ENCODE assay signal across 14 cellular contexts in the genomic region with DNA sequence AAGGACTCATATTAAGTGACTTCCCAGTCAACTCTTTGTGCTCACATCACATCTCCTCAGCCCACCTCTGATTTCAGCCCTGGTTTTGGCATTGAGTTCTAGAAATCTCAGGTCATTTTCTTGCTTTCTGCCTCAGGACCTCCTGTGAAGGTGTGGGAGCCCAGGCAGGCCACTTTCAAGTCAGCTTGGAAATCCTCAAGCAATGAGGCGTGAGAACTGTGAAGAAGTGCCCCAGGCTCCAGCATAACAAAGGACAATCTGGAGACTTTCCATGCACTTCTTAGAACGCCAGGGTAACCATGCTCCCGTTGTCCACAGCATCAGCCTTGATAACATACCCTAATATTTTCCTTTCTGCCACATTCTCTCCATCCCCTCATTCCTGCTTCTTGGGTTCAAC.
DNase-seq lines count a peak whose midpoint lies in the region; ATAC-seq and TF ChIP-seq lines count a peak whose summit lies in the region.
"Had no signal": no experiment of that assay in that cellular context is flagged by ENCODE, and none has a peak within 500 bp of the region (broad histone marks: within the 10 kb centered on the region; RNA-seq: fewer than 3 reads in every experiment).

No MANE protein-coding gene starts in this region.

- no peaks in the 10 kb centered on the region for H3K36me3 ChIP-seq in CD4-positive, CD25-positive, alpha-beta regulatory T cell (ENCODE audit: control insufficient read depth, insufficient read depth, low read length)
- H3K36me3 ChIP-seq in OCI-LY1 (ENCODE audit: insufficient read depth, low read length) (no peaks in the 10 kb centered on the region), esophagus (ENCODE audit: control insufficient read depth in 2 of 2, insufficient read depth in 2 of 2, low read length in 1 of 2) (no peaks in the 10 kb centered on the region)

- peaks cover 89% of the 10 kb centered on the region for H3K4me1 ChIP-seq in CD4-positive, CD25-positive, alpha-beta regulatory T cell (ENCODE audit: control insufficient read depth, insufficient read depth, low read length, poor library complexity, severe bottlenecking)
- H3K4me1 ChIP-seq in OCI-LY1 (ENCODE audit: insufficient read depth, low read length, severe bottlenecking) (peaks cover 98% of the 10 kb centered on the region), esophagus (ENCODE audit: control insufficient read depth in 2 of 2, insufficient read depth in 2 of 2, low read length in 1 of 2) (peaks cover 0 to 4% of the 10 kb centered on the region in 2 donors)

- no peaks in the 10 kb centered on the region for H3K9me3 ChIP-seq in CD4-positive, CD25-positive, alpha-beta regulatory T cell (ENCODE audit: control insufficient read depth in 2 of 2, low read length in 2 of 2)
- H3K9me3 ChIP-seq in OCI-LY1 (ENCODE audit: low read length) (no peaks in the 10 kb centered on the region), esophagus (ENCODE audit: control insufficient read depth in 2 of 2, insufficient read depth in 1 of 2, low read depth in 1 of 2, low read length in 1 of 2) (no peaks in the 10 kb centered on the region)

- TF ChIP-seq CTCF in OCI-LY1 (IDR thresholded peaks at IDR 0.05; ENCODE audit: low read length) = no peak

- no peak overlapping the region for H2AFZ ChIP-seq in OCI-LY1 (ENCODE audit: low read length)

- peaks cover 4% of the 10 kb centered on the region for H3K27me3 Mint-ChIP-seq in CD4-positive, CD25-positive, alpha-beta regulatory T cell
- H3K27me3 Mint-ChIP-seq in activated T-cell treated with anti-CD3 and anti-CD28 coated beads, Interleukin-2, amount 50 U/mL, for 24 hours = no peaks in the 10 kb centered on the region

- no peak overlapping the region for H3K4me2 ChIP-seq in OCI-LY1 (ENCODE audit: low read length)

- no peaks in the 10 kb centered on the region for H4K20me1 ChIP-seq in OCI-LY1 (ENCODE audit: insufficient read depth, low read length)

- H3K36me3 Mint-ChIP-seq in CD4-positive, CD25-positive, alpha-beta regulatory T cell = peaks cover 5% of the 10 kb centered on the region
- no peaks in the 10 kb centered on the region for H3K36me3 Mint-ChIP-seq in activated T-cell treated with anti-CD3 and anti-CD28 coated beads, Interleukin-2, amount 50 U/mL, for 24 hours (ENCODE audit: low read depth)

- peaks cover 45 to 99% (median 72%) of the 10 kb centered on the region in 4 donors for H3K4me1 Mint-ChIP-seq in CD4-positive, CD25-positive, alpha-beta regulatory T cell
- peaks cover 63% of the 10 kb centered on the region for H3K4me1 Mint-ChIP-seq in activated T-cell treated with anti-CD3 and anti-CD28 coated beads, Interleukin-2, amount 50 U/mL, for 24 hours (ENCODE audit: low read depth)

- H3K4me3 ChIP-seq in CD4-positive, CD25-positive, alpha-beta regulatory T cell (ENCODE audit: low read depth, low read length) = no peak overlapping the region
- H3K4me3 ChIP-seq in OCI-LY1 (ENCODE audit: low read depth, low read length, poor library complexity, severe bottlenecking) = no peak overlapping the region
- H3K4me3 ChIP-seq in esophagus (ENCODE audit: low read depth in 1 of 2, low read length in 2 of 2) = no peak overlapping the region

- H3K9me3 Mint-ChIP-seq in CD4-positive, CD25-positive, alpha-beta regulatory T cell = peaks cover 0 to 3% (median 0%) of the 10 kb centered on the region in 7 donors
- H3K9me3 Mint-ChIP-seq in activated T-cell treated with anti-CD3 and anti-CD28 coated beads, Interleukin-2, amount 50 U/mL, for 24 hours = no peaks in the 10 kb centered on the region
- H3K9me3 Mint-ChIP-seq: CD8-positive, alpha-beta memory T cell; H9 had no signal

- 60 to 66% methylated on average over 3 of the region's 3 CpGs for WGBS in esophagus, 2 donors

- H3K79me2 ChIP-seq in OCI-LY1 (ENCODE audit: insufficient read depth, low read length) = no peaks in the 10 kb centered on the region

- DNase-seq in CD4-positive, CD25-positive, alpha-beta regulatory T cell = no peak
- DNase-seq in renal cortical epithelial cell (ENCODE audit: low read depth) (peak; percentile 81), NCI-H146 treated with DMSO at 0.1 percent for 48 hours (lab: John Stamatoyannopoulos, UW; ENCODE audit: unreplicated experiment) (no peak), DMS53 (lab: John Stamatoyannopoulos, UW) (no peak), DMS153 (lab: John Stamatoyannopoulos, UW) (no peak)
- DNase-seq in activated T-cell treated with anti-CD3 and anti-CD28 coated beads, Interleukin-2, amount 50 U/mL, for 24 hours = no peak
- DNase-seq: CD8-positive, alpha-beta memory T cell; H9; NCI-H1436; NCI-H2081; NCI-H524 had no signal

- no peak overlapping the region for H3K27ac ChIP-seq in CD4-positive, CD25-positive, alpha-beta regulatory T cell (ENCODE audit: insufficient read depth, low read length, poor library complexity, severe bottlenecking)
- peak overlapping the region; percentile 99 for H3K27ac ChIP-seq in OCI-LY1 (ENCODE audit: low read depth, low read length, poor library complexity, severe bottlenecking)
- H3K27ac ChIP-seq in esophagus (ENCODE audit: low read depth in 2 of 2, low read length in 1 of 2) = peak overlapping the region; percentile 11 to 38

- H3K4me3 Mint-ChIP-seq in CD4-positive, CD25-positive, alpha-beta regulatory T cell = peak overlapping the region in 3 of 4 donors; percentile 1 to 67 (median 27)
- no peak overlapping the region for H3K4me3 Mint-ChIP-seq in activated T-cell treated with anti-CD3 and anti-CD28 coated beads, Interleukin-2, amount 50 U/mL, for 24 hours
- H3K4me3 Mint-ChIP-seq: CD8-positive, alpha-beta memory T cell; H9 had no signal

- ATAC-seq in CD4-positive, CD25-positive, alpha-beta regulatory T cell (ENCODE audit: low read depth in 2 of 2) = no peak
- ATAC-seq: HepG2 had no signal

- H3F3A ChIP-seq in OCI-LY1 (ENCODE audit: insufficient read depth, low read length) = no peaks in the 10 kb centered on the region

- no peaks in the 10 kb centered on the region for H3K27me3 ChIP-seq in CD4-positive, CD25-positive, alpha-beta regulatory T cell (ENCODE audit: control insufficient read depth, insufficient read depth, low read length)
- H3K27me3 ChIP-seq in OCI-LY1 (ENCODE audit: insufficient read depth, low read length) = no peaks in the 10 kb centered on the region
- H3K27me3 ChIP-seq in esophagus (ENCODE audit: control insufficient read depth in 1 of 2, insufficient read depth in 2 of 2, low read length in 2 of 2) = no peaks in the 10 kb centered on the region

- H3K27ac Mint-ChIP-seq in CD4-positive, CD25-positive, alpha-beta regulatory T cell = peak overlapping the region; percentile 78 to 96 (median 93)
- no peak overlapping the region for H3K27ac Mint-ChIP-seq in activated T-cell treated with anti-CD3 and anti-CD28 coated beads, Interleukin-2, amount 50 U/mL, for 24 hours
- H3K27ac Mint-ChIP-seq: H9 had no signal

- H3K9me2 ChIP-seq in OCI-LY1 (ENCODE audit: low read depth, low read length) = no peaks in the 10 kb centered on the region

- peak overlapping the region; percentile 25; the same call in 1 of the 2 replicates for H3K9ac ChIP-seq in OCI-LY1 (ENCODE audit: low read length)
